ENCODE assay signal across 9 cellular contexts in the genomic region with DNA sequence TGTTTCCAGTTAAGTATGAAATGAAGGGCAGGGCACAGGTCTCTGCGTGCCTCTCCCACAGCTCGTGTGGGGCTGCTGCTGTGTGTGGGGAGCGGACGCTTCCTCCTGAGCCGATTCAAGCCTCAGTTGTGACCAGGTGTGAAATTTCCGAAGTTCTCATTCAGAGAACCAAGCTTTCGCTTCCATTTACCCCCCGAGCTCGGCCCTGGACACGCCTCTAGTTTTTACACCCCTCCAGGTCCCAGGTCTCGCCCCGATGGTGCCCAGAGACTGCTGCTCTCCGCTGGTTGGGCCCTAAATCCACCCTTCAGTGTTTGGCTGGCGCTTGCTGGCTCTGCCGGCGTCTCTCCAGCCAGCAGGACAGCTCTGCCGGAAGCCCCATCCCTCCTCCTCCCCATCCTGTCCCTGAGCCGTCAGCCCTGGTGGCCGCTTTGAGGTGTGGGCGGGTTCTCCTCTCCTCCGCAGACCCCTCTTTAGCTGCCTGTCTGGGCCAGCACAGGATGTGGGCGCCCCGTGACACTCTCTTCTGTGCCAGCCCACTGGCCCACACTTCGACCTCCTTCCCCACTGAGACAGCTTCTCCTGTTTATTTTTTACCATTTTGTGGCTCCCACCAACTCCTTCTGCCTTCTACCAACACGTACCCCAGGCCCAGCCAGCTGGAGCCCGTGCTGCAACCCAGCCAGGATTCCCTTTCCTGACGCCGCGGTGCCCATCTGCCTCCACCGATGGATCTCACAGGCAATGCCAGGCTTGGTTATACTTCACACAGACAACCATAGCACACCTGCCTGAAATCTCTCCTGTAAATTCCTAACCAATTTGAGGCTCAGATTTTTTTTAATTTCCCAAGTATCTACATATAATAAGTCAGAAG.
DNase-seq lines count a peak whose midpoint lies in the region; ATAC-seq, FAIRE-seq and TF ChIP-seq lines count a peak whose summit lies in the region.
"Had no signal": no experiment of that assay in that cellular context is flagged by ENCODE, and none has a peak within 500 bp of the region (broad histone marks: within the 10 kb centered on the region; RNA-seq: fewer than 3 reads in every experiment).

No MANE protein-coding gene starts in this region.

- no peaks in the 10 kb centered on the region for H3K36me3 Mint-ChIP-seq in T-helper 17 cell (ENCODE audit: low read depth)
- peaks cover 12% of the 10 kb centered on the region for H3K36me3 Mint-ChIP-seq in central memory CD8-positive, alpha-beta T cell (ENCODE audit: insufficient read depth)

- peaks cover 13% of the 10 kb centered on the region for H3K27me3 Mint-ChIP-seq in T-helper 17 cell
- H3K27me3 Mint-ChIP-seq in central memory CD8-positive, alpha-beta T cell = peaks cover 12% of the 10 kb centered on the region

- H3K4me1 Mint-ChIP-seq in T-helper 17 cell = peaks cover 24% of the 10 kb centered on the region
- peaks cover 56% of the 10 kb centered on the region for H3K4me1 Mint-ChIP-seq in central memory CD8-positive, alpha-beta T cell

- peaks cover 8% of the 10 kb centered on the region for H3K9me3 Mint-ChIP-seq in central memory CD8-positive, alpha-beta T cell

- ATAC-seq in GM21423 (IDR thresholded peaks at IDR 0.05; ENCODE audit: unreplicated experiment) = peak; percentile 75
- peak; percentile 75 for ATAC-seq in T-helper 17 cell
- peak; percentile 89 for ATAC-seq in central memory CD8-positive, alpha-beta T cell (replicated peaks; ENCODE audit: extremely low read depth, poor library complexity, severe bottlenecking)

- peak overlapping the region; percentile 96 for H3K27ac Mint-ChIP-seq in T-helper 17 cell
- H3K27ac Mint-ChIP-seq in central memory CD8-positive, alpha-beta T cell (ENCODE audit: low read depth) = peak overlapping the region; percentile 95

- no peak for DNase-seq in T-helper 17 cell
- DNase-seq in central memory CD8-positive, alpha-beta T cell (ENCODE audit: low spot score in 2 of 2) = peak; percentile 44 to 67
- peak; percentile 45 for DNase-seq in stimulated activated CD8-positive, alpha-beta memory T cell treated with anti-CD3 and anti-CD28 coated beads, Interleukin-12 subunit alpha, Interleukin-12 subunit beta, amount 100 ng/mL, for 1 hour (ENCODE audit: low read depth)
- no peak for DNase-seq in ureter (ENCODE audit: low spot score)
- no peak for DNase-seq in epidermal melanocyte (ENCODE audit: insufficient read length, low spot score)
- DNase-seq in middle frontal gyrus (ENCODE audit: extremely low spot score, low spot score) = no peak
- DNase-seq in GM12891 (ENCODE audit: insufficient read length, low spot score) = no peak

- no peak for FAIRE-seq in GM12891 (lab: Jason Lieb, UNC)
- FAIRE-seq: colon had no signal

- peak overlapping the region; percentile 89 for H3K4me3 Mint-ChIP-seq in T-helper 17 cell
- peak overlapping the region; percentile 82 for H3K4me3 Mint-ChIP-seq in central memory CD8-positive, alpha-beta T cell

- no peaks in the 10 kb centered on the region for H3K9me3 ChIP-seq in T-helper 17 cell (ENCODE audit: control insufficient read depth, low read length, poor library complexity, severe bottlenecking)

- no peak for TF ChIP-seq POLR2A in GM12891 (IDR thresholded peaks at IDR 0.05; ENCODE audit: low read depth, low read length)

TF ChIP-seq in GM12891, 5 proteins besides CTCF, POLR2A, EP300 and RAD21:
- no peak for TF ChIP-seq TAF1 (IDR thresholded peaks at IDR 0.05; ENCODE audit: low read depth, low read length)
- no peak for TF ChIP-seq SPI1 (IDR thresholded peaks at IDR 0.05; ENCODE audit: low read depth, low read length)
- no peak for TF ChIP-seq PAX5 (IDR thresholded peaks at IDR 0.05; ENCODE audit: insufficient read depth, low read length, severe bottlenecking)
- TF ChIP-seq POU2F2 (IDR thresholded peaks at IDR 0.05; ENCODE audit: low read depth, low read length) = no peak
- no peak for TF ChIP-seq POLR2AphosphoS5 (IDR thresholded peaks at IDR 0.05; ENCODE audit: low read depth, low read length)

Comparison
In these comparisons a context has a peak if more than half of its experiments do, and no peak if none do; other contexts are left out.
1. DNase-seq: peak in central memory CD8-positive, alpha-beta T cell (2 of 2) and stimulated activated CD8-positive, alpha-beta memory T cell treated with anti-CD3 and anti-CD28 coated beads, Interleukin-12 subunit alpha, Interleukin-12 subunit beta, amount 100 ng/mL, for 1 hour (single experiment); none in T-helper 17 cell (0 of 3), ureter (single experiment), epidermal melanocyte (single experiment), middle frontal gyrus (single experiment) and GM12891 (single experiment).
2. Peak in every context shown above with its lines, with median percentiles within 50 percentile points of each other: ATAC-seq.